Comparison of ENCODE assay signal across 32 cellular contexts in genomic region chr10:117929321-117930067, GRCh38.
DNase-seq lines count a peak whose midpoint lies in the region; ATAC-seq and TF ChIP-seq lines count a peak whose summit lies in the region.
"Had no signal": no experiment of that assay in that cellular context is flagged by ENCODE, and none has a peak within 500 bp of the region (broad histone marks: within the 10 kb centered on the region; RNA-seq: fewer than 3 reads in every experiment).

No MANE protein-coding gene starts in this region.

- H3K4me3 Mint-ChIP-seq in nephron progenitor cell: no peak overlapping the region
- H3K4me3 Mint-ChIP-seq: activated T-cell treated with anti-CD3 and anti-CD28 coated beads, Interleukin-2, amount 50 U/mL, for 4 hours; natural killer cell treated with Interleukin-12 subunit alpha and Interleukin-12 subunit beta and Interleukin-15 and Interleukin-18, amount 100 ng/mL, for 72 hours; stimulated activated effector memory CD8-positive, alpha-beta T cell treated with anti-CD3 and anti-CD28 coated beads, Interleukin-12 subunit alpha, Interleukin-12 subunit beta, amount 100 ng/mL, for 72 hours; type B pancreatic cell had no signal

- peaks cover 4% of the 10 kb centered on the region for H3K27me3 Mint-ChIP-seq in nephron progenitor cell (ENCODE audit: low read depth, poor library complexity)
- H3K27me3 Mint-ChIP-seq: type B pancreatic cell had no signal

- intact Hi-C loops in posterior cingulate gyrus (cut with DNase I): no loop called here

- peak; percentile 1 to 14 for DNase-seq in NCI-H524 (lab: John Stamatoyannopoulos, UW)
- no peak for DNase-seq in NCI-H524 treated with DMSO at 0.1 percent for 48 hours (lab: John Stamatoyannopoulos, UW)
- DNase-seq in WERI-Rb-1: peak; percentile 67
- peak; percentile 11 for DNase-seq in nephron progenitor cell
- no peak for DNase-seq in posterior cingulate gyrus
- DNase-seq: activated CD4-positive, alpha-beta T cell treated with anti-CD3 and anti-CD28 coated beads, Interleukin-2, amount 50 U/mL, for 1 hour; activated naive CD4-positive, alpha-beta T cell; activated T-cell treated with anti-CD3 and anti-CD28 coated beads, Interleukin-2, amount 50 U/mL, for 4 hours; adrenal gland; cerebellar nuclear complex; DMS79; GF-D8; hypothalamus; islet precursor cell; Kasumi-1; NCI-H1092; NCI-H1930; NCI-H446; NK-92 treated with Interleukin-12 subunit alpha and Interleukin-12 subunit beta, amount 100 ng/mL, for 24 hours; ovary; PC-3; stimulated activated CD4-positive, alpha-beta T cell treated with anti-CD3 and anti-CD28 coated beads, Interleukin-4, amount 100 ng/mL, for 1 hour; substantia nigra had no signal

- no peaks in the 10 kb centered on the region for H3K4me1 ChIP-seq in HEK293 (ENCODE audit: control insufficient read depth, insufficient read depth, low read length)
- H3K4me1 ChIP-seq: adrenal gland, body of pancreas, right atrium auricular region had no signal

- H3K36me3 ChIP-seq in HEK293 (ENCODE audit: control insufficient read depth in 2 of 2, insufficient read depth in 1 of 2, low read length in 2 of 2) (no peaks in the 10 kb centered on the region), WERI-Rb-1 (no peaks in the 10 kb centered on the region)
- H3K36me3 ChIP-seq: adrenal gland, ovary, right atrium auricular region had no signal

- H3K4me1 Mint-ChIP-seq in nephron progenitor cell: peaks cover 19% of the 10 kb centered on the region
- H3K4me1 Mint-ChIP-seq: stimulated activated effector memory CD8-positive, alpha-beta T cell treated with anti-CD3 and anti-CD28 coated beads, Interleukin-12 subunit alpha, Interleukin-12 subunit beta, amount 100 ng/mL, for 72 hours had no signal

- TF ChIP-seq CTCF in HEK293 (tag by site-specific recombination; IDR thresholded peaks at IDR 0.05): no peak
- peak; percentile 45; the same call in 1 of the 2 replicates for TF ChIP-seq CTCF in WERI-Rb-1 (IDR thresholded peaks at IDR 0.05; ENCODE audit: low read depth, low read length)
- TF ChIP-seq CTCF in nephron progenitor cell (IDR thresholded peaks at IDR 0.05): no peak

- CTCF ChIA-PET in HEK293 (lab: Yijun Ruan, JAX): interaction anchor here (0.7 to 1.2 kb wide), 3 partner anchors 17 to 373 kb away, joined by 3 to 4 read pairs (median 4); no protein-coding TSS in a partner anchor

- no peak overlapping the region for H3K4me3 ChIP-seq in HEK293 (ENCODE audit: low read depth, low read length)
- H3K4me3 ChIP-seq in WERI-Rb-1 (ENCODE audit: low read depth, low read length): peak overlapping the region; percentile 11
- H3K4me3 ChIP-seq: adrenal gland, body of pancreas, ovary, right atrium auricular region had no signal

- POLR2A ChIA-PET in HEK293 (lab: Yijun Ruan, JAX): no interaction called here

- ATAC-seq in HG02642 (IDR thresholded peaks at IDR 0.05; ENCODE audit: poor library complexity, unreplicated experiment): no peak
- no peak for ATAC-seq in HG02870 (IDR thresholded peaks at IDR 0.05; ENCODE audit: unreplicated experiment)
- ATAC-seq: activated T-cell treated with anti-CD3 and anti-CD28 coated beads, Interleukin-2, amount 50 U/mL, for 4 hours; body of pancreas; natural killer cell treated with Interleukin-12 subunit alpha and Interleukin-12 subunit beta and Interleukin-15 and Interleukin-18, amount 100 ng/mL, for 72 hours; PC-3; Right ventricle myocardium inferior; stimulated activated effector memory CD8-positive, alpha-beta T cell treated with anti-CD3 and anti-CD28 coated beads, Interleukin-12 subunit alpha, Interleukin-12 subunit beta, amount 100 ng/mL, for 72 hours had no signal

- no peaks in the 10 kb centered on the region for H3K9me3 Mint-ChIP-seq in nephron progenitor cell
- H3K9me3 Mint-ChIP-seq: activated T-cell treated with anti-CD3 and anti-CD28 coated beads, Interleukin-2, amount 50 U/mL, for 4 hours; stimulated activated effector memory CD8-positive, alpha-beta T cell treated with anti-CD3 and anti-CD28 coated beads, Interleukin-12 subunit alpha, Interleukin-12 subunit beta, amount 100 ng/mL, for 72 hours had no signal

- H3K27ac ChIP-seq in HEK293 (ENCODE audit: extremely low read depth, low read depth, low read length) (no peak overlapping the region), WERI-Rb-1 (peak overlapping the region; percentile 39)
- H3K27ac ChIP-seq: adrenal gland, body of pancreas, ovary, right atrium auricular region had no signal

- H3K36me3 Mint-ChIP-seq in nephron progenitor cell (ENCODE audit: low read depth): no peaks in the 10 kb centered on the region
- H3K36me3 Mint-ChIP-seq: natural killer cell treated with Interleukin-12 subunit alpha and Interleukin-12 subunit beta and Interleukin-15 and Interleukin-18, amount 100 ng/mL, for 72 hours; stimulated activated effector memory CD8-positive, alpha-beta T cell treated with anti-CD3 and anti-CD28 coated beads, Interleukin-12 subunit alpha, Interleukin-12 subunit beta, amount 100 ng/mL, for 72 hours; type B pancreatic cell had no signal

- H3K27me3 ChIP-seq in WERI-Rb-1 (ENCODE audit: insufficient read depth, low read depth, severe bottlenecking): no peaks in the 10 kb centered on the region
- H3K27me3 ChIP-seq: adrenal gland, body of pancreas, ovary, right atrium auricular region had no signal

- H3K9me3 ChIP-seq in HEK293 (ENCODE audit: control insufficient read depth, insufficient read depth, low read depth, low read length): no peaks in the 10 kb centered on the region
- no peaks in the 10 kb centered on the region for H3K9me3 ChIP-seq in WERI-Rb-1 (ENCODE audit: severe bottlenecking)
- H3K9me3 ChIP-seq: adrenal gland, body of pancreas, ovary, right atrium auricular region had no signal

- no peak overlapping the region for H3K27ac Mint-ChIP-seq in nephron progenitor cell
- H3K27ac Mint-ChIP-seq: natural killer cell treated with Interleukin-12 subunit alpha and Interleukin-12 subunit beta and Interleukin-15 and Interleukin-18, amount 100 ng/mL, for 72 hours; stimulated activated effector memory CD8-positive, alpha-beta T cell treated with anti-CD3 and anti-CD28 coated beads, Interleukin-12 subunit alpha, Interleukin-12 subunit beta, amount 100 ng/mL, for 72 hours; type B pancreatic cell had no signal

TF ChIP-seq in HEK293, 187 proteins besides CTCF, POLR2A, EP300 and RAD21:
- no peak for TF ChIP-seq OVOL3 (tag by site-specific recombination; IDR thresholded peaks at IDR 0.05)
- TF ChIP-seq SCRT1 (tag by site-specific recombination; IDR thresholded peaks at IDR 0.05; ENCODE audit: borderline replicate concordance): 0 out of 2 replicates have a peak, but pooled peaks have one; percentile 25
- TF ChIP-seq ZIC2 (tag by site-specific recombination; IDR thresholded peaks at IDR 0.05): no peak
- 0 out of 2 replicates have a peak, but pooled peaks have one; percentile 28 for TF ChIP-seq ZBTB20 (tag by site-specific recombination; IDR thresholded peaks at IDR 0.05)
- TF ChIP-seq ZNF366 (tag by site-specific recombination; conservative IDR thresholded peaks at IDR 0.05): no peak

Comparison
In these comparisons a context has a peak if more than half of its experiments do, and no peak if none do; other contexts are left out.
1. DNase-seq: peak in NCI-H524 (2 of 2), WERI-Rb-1 (single experiment) and nephron progenitor cell (single experiment); none in NCI-H524 treated with DMSO at 0.1 percent for 48 hours (single experiment) and posterior cingulate gyrus (0 of 10).